In the genomic region with DNA sequence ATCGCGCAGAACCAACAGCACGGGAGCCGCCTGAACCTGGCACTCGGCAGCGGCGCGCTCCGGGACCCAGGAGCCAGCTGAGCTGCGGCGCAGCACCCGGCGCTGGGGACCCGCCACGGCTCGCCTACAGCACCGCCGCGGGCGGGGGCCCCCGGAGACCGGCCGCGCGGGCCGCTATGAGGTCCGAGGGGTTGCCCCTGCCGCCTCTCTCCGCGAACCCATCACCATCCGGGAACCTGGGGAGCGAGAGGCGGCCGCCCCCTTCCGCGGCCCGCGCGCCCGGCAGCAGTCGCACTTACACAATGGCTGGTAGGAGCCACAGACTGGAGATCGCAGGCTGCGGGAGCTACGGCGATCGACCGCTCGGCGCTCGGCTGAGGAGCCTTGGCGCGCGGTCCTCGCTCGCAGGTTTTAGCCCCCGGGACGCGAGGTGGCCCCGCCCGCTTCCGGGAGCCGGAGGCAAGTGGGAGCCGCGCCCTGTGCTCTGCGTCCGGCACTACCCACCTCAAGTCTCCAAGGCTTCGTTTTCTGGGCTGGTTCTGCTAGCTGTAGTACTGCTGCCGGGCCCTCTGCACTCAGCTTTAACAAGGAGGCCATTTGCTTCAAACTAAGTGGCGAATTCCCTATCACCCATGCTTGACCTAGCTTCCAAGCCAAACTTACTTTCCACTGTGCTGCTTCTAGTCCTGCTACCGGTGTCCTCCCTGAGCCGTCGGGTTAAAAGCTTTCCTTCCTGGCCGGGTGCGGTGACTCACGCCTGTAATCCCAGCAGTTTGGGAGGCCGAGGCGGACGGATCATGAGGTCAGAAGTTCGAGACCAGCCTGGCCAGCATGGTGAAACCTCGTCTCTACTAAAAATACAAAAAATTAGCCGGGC, we compare ENCODE assay signal across 1 cellular context.
TF ChIP-seq lines count a peak whose summit lies in the region.

Gene TPK1 (minus strand): TSS at position 386 of the 877 bp plus-strand sequence. CDS start 451 bp downstream, outside the sequence.

TF ChIP-seq in HepG2, 621 proteins besides CTCF, POLR2A, EP300 and RAD21 (continued from another document and continues in another):
- TF ChIP-seq HOXA3 (CRISPR knock-in tag; IDR thresholded peaks at IDR 0.05) (peak; percentile 87), EHMT2 (IDR thresholded peaks at IDR 0.05; ENCODE audit: borderline replicate concordance, low read depth, low read length) (0 out of 2 replicates have a peak, but pooled peaks have one; percentile 67), KDM4B (CRISPR knock-in tag; IDR thresholded peaks at IDR 0.05) (peak; percentile 42; the same call in 1 of the 2 replicates), HOXA5 (CRISPR knock-in tag; IDR thresholded peaks at IDR 0.05) (peak; percentile 74), ZNF816 (CRISPR knock-in tag; IDR thresholded peaks at IDR 0.05; ENCODE audit: borderline replicate concordance) (0 out of 2 replicates have a peak, but pooled peaks have one; percentile 61), CBX5 (CRISPR knock-in tag; IDR thresholded peaks at IDR 0.05; ENCODE audit: borderline replicate concordance) (peak; percentile 96), CBX2 (IDR thresholded peaks at IDR 0.05; ENCODE audit: low read depth, low read length) (no peak), CBX2 (CRISPR knock-in tag; IDR thresholded peaks at IDR 0.05; ENCODE audit: low read depth) (no peak), ZNF343 (CRISPR knock-in tag; IDR thresholded peaks at IDR 0.05) (no peak), MEIS2 (CRISPR knock-in tag; IDR thresholded peaks at IDR 0.05) (peak; percentile 61; the same call in 1 of the 2 replicates), ZNF234 (CRISPR knock-in tag; conservative IDR thresholded peaks at IDR 0.05) (0 out of 2 replicates have a peak, but pooled peaks have one; percentile 44), ZFP1 (CRISPR knock-in tag; IDR thresholded peaks at IDR 0.05) (0 out of 2 replicates have a peak, but pooled peaks have one; percentile 42), YEATS2 (CRISPR knock-in tag; IDR thresholded peaks at IDR 0.05; ENCODE audit: borderline replicate concordance) (peak; percentile 83; the same call in 1 of the 2 replicates), ZBTB8A (CRISPR knock-in tag; IDR thresholded peaks at IDR 0.05; ENCODE audit: borderline replicate concordance, low read depth) (no peak), ZNF780A (CRISPR knock-in tag; IDR thresholded peaks at IDR 0.05) (no peak), ZMYM4 (CRISPR knock-in tag; IDR thresholded peaks at IDR 0.05) (peak; percentile 96), MIER2 (CRISPR knock-in tag; IDR thresholded peaks at IDR 0.05) (peak; percentile 77), THAP11 (CRISPR knock-in tag; IDR thresholded peaks at IDR 0.05) (peak; percentile 85), MYNN (CRISPR knock-in tag; IDR thresholded peaks at IDR 0.05; ENCODE audit: low read depth) (no peak; the same call in 1 of the 2 replicates), DRAP1 (CRISPR knock-in tag; IDR thresholded peaks at IDR 0.05) (peak; percentile 44; the same call in 1 of the 2 replicates), KDM1A (CRISPR knock-in tag; IDR thresholded peaks at IDR 0.05) (peak; percentile 18; the same call in 1 of the 2 replicates), LCORL (IDR thresholded peaks at IDR 0.05) (no peak), LCORL (CRISPR knock-in tag; IDR thresholded peaks at IDR 0.05) (peak; percentile 78), ZSCAN21 (CRISPR knock-in tag; IDR thresholded peaks at IDR 0.05; ENCODE audit: borderline replicate concordance) (peak; percentile 77; the same call in 1 of the 2 replicates), ZNF788 (CRISPR knock-in tag; IDR thresholded peaks at IDR 0.05; ENCODE audit: borderline replicate concordance) (peak; percentile 87; the same call in 1 of the 2 replicates), ZNF724P (CRISPR knock-in tag; IDR thresholded peaks at IDR 0.05; ENCODE audit: borderline replicate concordance) (peak; percentile 47; the same call in 1 of the 2 replicates), NCOA2 (CRISPR knock-in tag; IDR thresholded peaks at IDR 0.05) (peak; percentile 55), XRCC5 (optimal IDR thresholded peaks at IDR 0.05; ENCODE audit: low read length) (peak; percentile 97), ZNF614 (CRISPR knock-in tag; IDR thresholded peaks at IDR 0.05; ENCODE audit: borderline replicate concordance) (0 out of 2 replicates have a peak, but pooled peaks have one; percentile 76), TCF12 (IDR thresholded peaks at IDR 0.05) (no peak), TCF12 (CRISPR knock-in tag; IDR thresholded peaks at IDR 0.05) (0 out of 2 replicates have a peak, but pooled peaks have one; percentile 27), PITX1 (CRISPR knock-in tag; IDR thresholded peaks at IDR 0.05) (peak; percentile 72)
- TF ChIP-seq, protein P1, sequence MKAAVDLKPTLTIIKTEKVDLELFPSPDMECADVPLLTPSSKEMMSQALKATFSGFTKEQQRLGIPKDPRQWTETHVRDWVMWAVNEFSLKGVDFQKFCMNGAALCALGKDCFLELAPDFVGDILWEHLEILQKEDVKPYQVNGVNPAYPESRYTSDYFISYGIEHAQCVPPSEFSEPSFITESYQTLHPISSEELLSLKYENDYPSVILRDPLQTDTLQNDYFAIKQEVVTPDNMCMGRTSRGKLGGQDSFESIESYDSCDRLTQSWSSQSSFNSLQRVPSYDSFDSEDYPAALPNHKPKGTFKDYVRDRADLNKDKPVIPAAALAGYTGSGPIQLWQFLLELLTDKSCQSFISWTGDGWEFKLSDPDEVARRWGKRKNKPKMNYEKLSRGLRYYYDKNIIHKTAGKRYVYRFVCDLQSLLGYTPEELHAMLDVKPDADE (CRISPR knock-in tag; IDR thresholded peaks at IDR 0.05) = 0 out of 2 replicates have a peak, but pooled peaks have one; percentile 27
- TF ChIP-seq, protein P2, sequence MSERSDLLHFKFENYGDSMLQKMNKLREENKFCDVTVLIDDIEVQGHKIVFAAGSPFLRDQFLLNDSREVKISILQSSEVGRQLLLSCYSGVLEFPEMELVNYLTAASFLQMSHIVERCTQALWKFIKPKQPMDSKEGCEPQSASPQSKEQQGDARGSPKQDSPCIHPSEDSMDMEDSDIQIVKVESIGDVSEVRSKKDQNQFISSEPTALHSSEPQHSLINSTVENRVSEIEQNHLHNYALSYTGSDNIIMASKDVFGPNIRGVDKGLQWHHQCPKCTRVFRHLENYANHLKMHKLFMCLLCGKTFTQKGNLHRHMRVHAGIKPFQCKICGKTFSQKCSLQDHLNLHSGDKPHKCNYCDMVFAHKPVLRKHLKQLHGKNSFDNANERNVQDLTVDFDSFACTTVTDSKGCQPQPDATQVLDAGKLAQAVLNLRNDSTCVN (CRISPR knock-in tag; IDR thresholded peaks at IDR 0.05; ENCODE audit: borderline replicate concordance) = no peak; the same call in 1 of the 2 replicates
- TF ChIP-seq, protein P3, sequence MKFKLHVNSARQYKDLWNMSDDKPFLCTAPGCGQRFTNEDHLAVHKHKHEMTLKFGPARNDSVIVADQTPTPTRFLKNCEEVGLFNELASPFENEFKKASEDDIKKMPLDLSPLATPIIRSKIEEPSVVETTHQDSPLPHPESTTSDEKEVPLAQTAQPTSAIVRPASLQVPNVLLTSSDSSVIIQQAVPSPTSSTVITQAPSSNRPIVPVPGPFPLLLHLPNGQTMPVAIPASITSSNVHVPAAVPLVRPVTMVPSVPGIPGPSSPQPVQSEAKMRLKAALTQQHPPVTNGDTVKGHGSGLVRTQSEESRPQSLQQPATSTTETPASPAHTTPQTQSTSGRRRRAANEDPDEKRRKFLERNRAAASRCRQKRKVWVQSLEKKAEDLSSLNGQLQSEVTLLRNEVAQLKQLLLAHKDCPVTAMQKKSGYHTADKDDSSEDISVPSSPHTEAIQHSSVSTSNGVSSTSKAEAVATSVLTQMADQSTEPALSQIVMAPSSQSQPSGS (CRISPR knock-in tag; IDR thresholded peaks at IDR 0.05) = peak; percentile 83
- TF ChIP-seq, protein P4, sequence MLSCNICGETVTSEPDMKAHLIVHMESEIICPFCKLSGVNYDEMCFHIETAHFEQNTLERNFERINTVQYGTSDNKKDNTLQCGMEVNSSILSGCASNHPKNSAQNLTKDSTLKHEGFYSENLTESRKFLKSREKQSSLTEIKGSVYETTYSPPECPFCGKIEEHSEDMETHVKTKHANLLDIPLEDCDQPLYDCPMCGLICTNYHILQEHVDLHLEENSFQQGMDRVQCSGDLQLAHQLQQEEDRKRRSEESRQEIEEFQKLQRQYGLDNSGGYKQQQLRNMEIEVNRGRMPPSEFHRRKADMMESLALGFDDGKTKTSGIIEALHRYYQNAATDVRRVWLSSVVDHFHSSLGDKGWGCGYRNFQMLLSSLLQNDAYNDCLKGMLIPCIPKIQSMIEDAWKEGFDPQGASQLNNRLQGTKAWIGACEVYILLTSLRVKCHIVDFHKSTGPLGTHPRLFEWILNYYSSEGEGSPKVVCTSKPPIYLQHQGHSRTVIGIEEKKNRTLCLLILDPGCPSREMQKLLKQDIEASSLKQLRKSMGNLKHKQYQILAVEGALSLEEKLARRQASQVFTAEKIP (CRISPR knock-in tag; IDR thresholded peaks at IDR 0.05; ENCODE audit: borderline replicate concordance) = no peak
- TF ChIP-seq, protein P5, sequence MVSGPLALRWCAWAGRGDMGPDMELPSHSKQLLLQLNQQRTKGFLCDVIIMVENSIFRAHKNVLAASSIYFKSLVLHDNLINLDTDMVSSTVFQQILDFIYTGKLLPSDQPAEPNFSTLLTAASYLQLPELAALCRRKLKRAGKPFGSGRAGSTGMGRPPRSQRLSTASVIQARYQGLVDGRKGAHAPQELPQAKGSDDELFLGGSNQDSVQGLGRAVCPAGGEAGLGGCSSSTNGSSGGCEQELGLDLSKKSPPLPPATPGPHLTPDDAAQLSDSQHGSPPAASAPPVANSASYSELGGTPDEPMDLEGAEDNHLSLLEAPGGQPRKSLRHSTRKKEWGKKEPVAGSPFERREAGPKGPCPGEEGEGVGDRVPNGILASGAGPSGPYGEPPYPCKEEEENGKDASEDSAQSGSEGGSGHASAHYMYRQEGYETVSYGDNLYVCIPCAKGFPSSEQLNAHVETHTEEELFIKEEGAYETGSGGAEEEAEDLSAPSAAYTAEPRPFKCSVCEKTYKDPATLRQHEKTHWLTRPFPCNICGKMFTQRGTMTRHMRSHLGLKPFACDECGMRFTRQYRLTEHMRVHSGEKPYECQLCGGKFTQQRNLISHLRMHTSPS (CRISPR knock-in tag; IDR thresholded peaks at IDR 0.05; ENCODE audit: low read depth) = no peak
- TF ChIP-seq, protein P6, sequence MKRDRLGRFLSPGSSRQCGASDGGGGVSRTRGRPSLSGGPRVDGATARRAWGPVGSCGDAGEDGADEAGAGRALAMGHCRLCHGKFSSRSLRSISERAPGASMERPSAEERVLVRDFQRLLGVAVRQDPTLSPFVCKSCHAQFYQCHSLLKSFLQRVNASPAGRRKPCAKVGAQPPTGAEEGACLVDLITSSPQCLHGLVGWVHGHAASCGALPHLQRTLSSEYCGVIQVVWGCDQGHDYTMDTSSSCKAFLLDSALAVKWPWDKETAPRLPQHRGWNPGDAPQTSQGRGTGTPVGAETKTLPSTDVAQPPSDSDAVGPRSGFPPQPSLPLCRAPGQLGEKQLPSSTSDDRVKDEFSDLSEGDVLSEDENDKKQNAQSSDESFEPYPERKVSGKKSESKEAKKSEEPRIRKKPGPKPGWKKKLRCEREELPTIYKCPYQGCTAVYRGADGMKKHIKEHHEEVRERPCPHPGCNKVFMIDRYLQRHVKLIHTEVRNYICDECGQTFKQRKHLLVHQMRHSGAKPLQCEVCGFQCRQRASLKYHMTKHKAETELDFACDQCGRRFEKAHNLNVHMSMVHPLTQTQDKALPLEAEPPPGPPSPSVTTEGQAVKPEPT (CRISPR knock-in tag; IDR thresholded peaks at IDR 0.05; ENCODE audit: low read depth) = 0 out of 2 replicates have a peak, but pooled peaks have one; percentile 53
- TF ChIP-seq, protein P7, sequence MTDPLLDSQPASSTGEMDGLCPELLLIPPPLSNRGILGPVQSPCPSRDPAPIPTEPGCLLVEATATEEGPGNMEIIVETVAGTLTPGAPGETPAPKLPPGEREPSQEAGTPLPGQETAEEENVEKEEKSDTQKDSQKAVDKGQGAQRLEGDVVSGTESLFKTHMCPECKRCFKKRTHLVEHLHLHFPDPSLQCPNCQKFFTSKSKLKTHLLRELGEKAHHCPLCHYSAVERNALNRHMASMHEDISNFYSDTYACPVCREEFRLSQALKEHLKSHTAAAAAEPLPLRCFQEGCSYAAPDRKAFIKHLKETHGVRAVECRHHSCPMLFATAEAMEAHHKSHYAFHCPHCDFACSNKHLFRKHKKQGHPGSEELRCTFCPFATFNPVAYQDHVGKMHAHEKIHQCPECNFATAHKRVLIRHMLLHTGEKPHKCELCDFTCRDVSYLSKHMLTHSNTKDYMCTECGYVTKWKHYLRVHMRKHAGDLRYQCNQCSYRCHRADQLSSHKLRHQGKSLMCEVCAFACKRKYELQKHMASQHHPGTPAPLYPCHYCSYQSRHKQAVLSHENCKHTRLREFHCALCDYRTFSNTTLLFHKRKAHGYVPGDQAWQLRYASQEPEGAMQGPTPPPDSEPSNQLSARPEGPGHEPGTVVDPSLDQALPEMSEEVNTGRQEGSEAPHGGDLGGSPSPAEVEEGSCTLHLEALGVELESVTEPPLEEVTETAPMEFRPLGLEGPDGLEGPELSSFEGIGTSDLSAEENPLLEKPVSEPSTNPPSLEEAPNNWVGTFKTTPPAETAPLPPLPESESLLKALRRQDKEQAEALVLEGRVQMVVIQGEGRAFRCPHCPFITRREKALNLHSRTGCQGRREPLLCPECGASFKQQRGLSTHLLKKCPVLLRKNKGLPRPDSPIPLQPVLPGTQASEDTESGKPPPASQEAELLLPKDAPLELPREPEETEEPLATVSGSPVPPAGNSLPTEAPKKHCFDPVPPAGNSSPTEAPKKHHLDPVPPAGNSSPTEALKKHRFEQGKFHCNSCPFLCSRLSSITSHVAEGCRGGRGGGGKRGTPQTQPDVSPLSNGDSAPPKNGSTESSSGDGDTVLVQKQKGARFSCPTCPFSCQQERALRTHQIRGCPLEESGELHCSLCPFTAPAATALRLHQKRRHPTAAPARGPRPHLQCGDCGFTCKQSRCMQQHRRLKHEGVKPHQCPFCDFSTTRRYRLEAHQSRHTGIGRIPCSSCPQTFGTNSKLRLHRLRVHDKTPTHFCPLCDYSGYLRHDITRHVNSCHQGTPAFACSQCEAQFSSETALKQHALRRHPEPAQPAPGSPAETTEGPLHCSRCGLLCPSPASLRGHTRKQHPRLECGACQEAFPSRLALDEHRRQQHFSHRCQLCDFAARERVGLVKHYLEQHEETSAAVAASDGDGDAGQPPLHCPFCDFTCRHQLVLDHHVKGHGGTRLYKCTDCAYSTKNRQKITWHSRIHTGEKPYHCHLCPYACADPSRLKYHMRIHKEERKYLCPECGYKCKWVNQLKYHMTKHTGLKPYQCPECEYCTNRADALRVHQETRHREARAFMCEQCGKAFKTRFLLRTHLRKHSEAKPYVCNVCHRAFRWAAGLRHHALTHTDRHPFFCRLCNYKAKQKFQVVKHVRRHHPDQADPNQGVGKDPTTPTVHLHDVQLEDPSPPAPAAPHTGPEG (CRISPR knock-in tag; IDR thresholded peaks at IDR 0.05) = peak; percentile 71; the same call in 1 of the 2 replicates
